In the genomic region with DNA sequence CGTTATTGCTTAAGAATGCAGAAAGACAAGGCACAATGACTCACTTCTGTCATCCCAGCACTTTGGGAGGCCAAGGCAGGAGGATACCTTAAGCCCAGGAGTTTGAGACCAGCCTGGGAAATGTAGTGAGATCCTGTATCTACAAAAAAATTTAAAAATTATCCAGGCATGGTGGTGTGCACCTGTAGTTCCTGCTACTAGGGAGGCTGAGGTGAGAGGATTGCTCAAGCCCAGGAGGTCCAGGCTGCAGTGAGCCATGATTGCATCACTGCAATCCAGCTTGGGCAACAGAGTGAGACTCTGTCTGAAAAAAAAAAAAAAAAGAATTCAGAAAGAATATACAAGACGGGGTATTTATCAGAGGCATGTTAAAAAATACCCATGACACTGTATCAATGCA, we compare ENCODE assay signal across 17 cellular contexts.
A peak's percentile ranks its signal among the peaks of the same experiment; 100 is the strongest.
DNase-seq lines count a peak whose midpoint lies in the region; ATAC-seq, FAIRE-seq and TF ChIP-seq lines count a peak whose summit lies in the region.
"Had no signal": no experiment of that assay in that cellular context is flagged by ENCODE, and none has a peak within 500 bp of the region (broad histone marks: within the 10 kb centered on the region; RNA-seq: fewer than 3 reads in every experiment).

No MANE protein-coding gene starts in this region.

- H3K9me3 ChIP-seq in HepG2 (ENCODE audit: low read length) (peaks cover 6% of the 10 kb centered on the region; the same call in 1 of the 2 replicates), right lobe of liver (no peaks in the 10 kb centered on the region), trophoblast cell (ENCODE audit: insufficient read depth, low read depth, low read length) (peaks cover 5% of the 10 kb centered on the region)
- H3K9me3 ChIP-seq: HAP-1 had no signal

- H3K4me1 ChIP-seq in HepG2 (ENCODE audit: insufficient read depth, low read length) (no peaks in the 10 kb centered on the region), right lobe of liver (no peaks in the 10 kb centered on the region), trophoblast cell (ENCODE audit: control insufficient read depth in 1 of 2, insufficient read depth in 2 of 2, low read length in 2 of 2) (no peaks in the 10 kb centered on the region)
- H3K4me1 ChIP-seq: HAP-1 had no signal

- H3K27me3 Mint-ChIP-seq in activated naive CD4-positive, alpha-beta T cell treated with anti-CD3 and anti-CD28 coated beads, Interleukin-2, amount 10 ng/mL, durations not matched to agents 7 days and 5 days = no peaks in the 10 kb centered on the region
- H3K27me3 Mint-ChIP-seq: CD4-positive, alpha-beta memory T cell had no signal

- H3K27me3 ChIP-seq in HepG2 (ENCODE audit: control insufficient read depth in 1 of 2, insufficient read depth in 2 of 2, low read length in 2 of 2) (no peaks in the 10 kb centered on the region), right lobe of liver (no peaks in the 10 kb centered on the region), trophoblast cell (ENCODE audit: insufficient read depth, low read length) (no peaks in the 10 kb centered on the region)

- TF ChIP-seq EP300 in HepG2 (IDR thresholded peaks at IDR 0.05; ENCODE audit: low read depth in 2 of 2, low read length in 2 of 2) (no peak), HepG2 (CRISPR knock-in tag; IDR thresholded peaks at IDR 0.05; ENCODE audit: borderline replicate concordance) (no peak)

- no peak for ATAC-seq in HepG2
- no peak for ATAC-seq in right lobe of liver
- no peak for ATAC-seq in HG03175 (IDR thresholded peaks at IDR 0.05; ENCODE audit: unreplicated experiment)

- H4K12ac ChIP-seq in trophoblast cell (ENCODE audit: low read depth, low read length) = no peak overlapping the region

- no peaks in the 10 kb centered on the region for H3K4me1 Mint-ChIP-seq in activated naive CD4-positive, alpha-beta T cell treated with anti-CD3 and anti-CD28 coated beads, Interleukin-2, amount 10 ng/mL, durations not matched to agents 7 days and 5 days
- H3K4me1 Mint-ChIP-seq: CD4-positive, alpha-beta memory T cell had no signal

- H3K4me3 ChIP-seq in HepG2 (replicated peaks in 1 of 3; ENCODE audit: insufficient read depth in 1 of 3, low read depth in 2 of 3, low read length in 3 of 3) (no peak overlapping the region), right lobe of liver (no peak overlapping the region), trophoblast cell (ENCODE audit: low read depth, low read length) (no peak overlapping the region)
- H3K4me3 ChIP-seq: HAP-1 had no signal

- CTCF ChIA-PET in HepG2 (lab: Yijun Ruan, JAX; ENCODE audit: low intra/inter-chr PET ratio, low total read pairs) = no interaction called here
- CTCF ChIA-PET in activated naive CD4-positive, alpha-beta T cell treated with anti-CD3 and anti-CD28 coated beads, Interleukin-2, amount 10 ng/mL, durations not matched to agents 7 days and 5 days (lab: Charles Lee) = no interaction called here

- H3K79me2 ChIP-seq in HepG2 (ENCODE audit: insufficient read depth, low read length) (no peaks in the 10 kb centered on the region), trophoblast cell (ENCODE audit: control insufficient read depth, insufficient read depth, low read length, poor library complexity) (no peaks in the 10 kb centered on the region)

- H3K9ac ChIP-seq in HepG2 (ENCODE audit: insufficient read depth, low read depth, low read length) = no peak overlapping the region
- no peak overlapping the region for H3K9ac ChIP-seq in trophoblast cell (ENCODE audit: low read length)

- no peak overlapping the region for H3K4ac ChIP-seq in trophoblast cell (ENCODE audit: low read depth, low read length)

- intact Hi-C loops in HepG2 (cut with micrococcal nuclease; ENCODE audit: unreplicated experiment) = no loop called here
- intact Hi-C loops in right lobe of liver (cut with DNase I) = no loop called here

- H2BK12ac ChIP-seq in trophoblast cell (ENCODE audit: low read length) = no peak overlapping the region

- H3K14ac ChIP-seq in trophoblast cell (ENCODE audit: low read length) = no peak overlapping the region

- TF ChIP-seq CTCF in HepG2 (CRISPR knock-in tag; IDR thresholded peaks at IDR 0.05) (no peak), right lobe of liver (IDR thresholded peaks at IDR 0.05) (no peak)

- WGBS in HepG2 (ENCODE audit: low lambda C conversion rate) = 53% methylated on average over 2 of the region's 2 CpGs
- WGBS in right lobe of liver (ENCODE audit: insufficient coverage, low coverage, low lambda C conversion rate, missing lambda C conversion rate) = 52% methylated on average over 2 of the region's 2 CpGs
- no CpG with 5 or more reads among the region's 2 CpGs for WGBS in trophoblast cell (ENCODE audit: extremely low coverage, insufficient coverage, insufficient read length)

- no peak overlapping the region for H3K18ac ChIP-seq in trophoblast cell (ENCODE audit: low read length)

- H3K79me1 ChIP-seq in trophoblast cell (ENCODE audit: low read length) = peaks cover 2% of the 10 kb centered on the region

- no peak overlapping the region for H3K4me3 Mint-ChIP-seq in activated naive CD4-positive, alpha-beta T cell treated with anti-CD3 and anti-CD28 coated beads, Interleukin-2, amount 10 ng/mL, durations not matched to agents 7 days and 5 days
- H3K4me3 Mint-ChIP-seq: CD4-positive, alpha-beta memory T cell; HFFc6 had no signal

- no peak overlapping the region for H4K8ac ChIP-seq in trophoblast cell (ENCODE audit: low read depth, low read length)

- H3K4me2 ChIP-seq in HepG2 (ENCODE audit: low read depth, low read length) (no peak overlapping the region), trophoblast cell (ENCODE audit: low read length) (no peak overlapping the region)

- H3K27ac Mint-ChIP-seq in activated naive CD4-positive, alpha-beta T cell treated with anti-CD3 and anti-CD28 coated beads, Interleukin-2, amount 10 ng/mL, durations not matched to agents 7 days and 5 days = no peak overlapping the region
- H3K27ac Mint-ChIP-seq: CD4-positive, alpha-beta memory T cell; HFFc6 had no signal

- TF ChIP-seq POLR2A in HepG2 (IDR thresholded peaks at IDR 0.05; ENCODE audit: insufficient read depth in 1 of 2, low read depth in 2 of 2, low read length in 2 of 2) (no peak), right lobe of liver (IDR thresholded peaks at IDR 0.05) (no peak)

- no peak for FAIRE-seq in HepG2 (lab: Jason Lieb, UNC)
- FAIRE-seq: G401.6, GM12892, H54 had no signal

- H2BK5ac ChIP-seq in trophoblast cell (ENCODE audit: low read depth, low read length, poor library complexity) = no peak overlapping the region

- no peak overlapping the region for H3K23ac ChIP-seq in trophoblast cell (ENCODE audit: low read length)

- no peak overlapping the region for H2AK5ac ChIP-seq in trophoblast cell (ENCODE audit: low read length)

- H2AFZ ChIP-seq in HepG2 (ENCODE audit: low read length) = no peak overlapping the region
- no peak overlapping the region for H2AFZ ChIP-seq in trophoblast cell (ENCODE audit: insufficient read depth, low read length, poor library complexity)

- H3K27ac ChIP-seq in HepG2 (ENCODE audit: extremely low read length, insufficient read depth, low read length) = no peak overlapping the region
- no peak overlapping the region for H3K27ac ChIP-seq in right lobe of liver
- no peak overlapping the region for H3K27ac ChIP-seq in trophoblast cell (ENCODE audit: low read depth, low read length)

- in situ Hi-C loops in HepG2 (cut with HindIII; ENCODE audit: extremely low pct_ligation_motif_present, low pct_unique_long_range_greater_than_20kb) = no loop called here

- H2BK120ac ChIP-seq in trophoblast cell (ENCODE audit: insufficient read depth, low read length, poor library complexity) = no peak overlapping the region

- H4K20me1 ChIP-seq in HepG2 (ENCODE audit: insufficient read depth, low read length) = no peaks in the 10 kb centered on the region

- H4K91ac ChIP-seq in trophoblast cell (ENCODE audit: low read depth, low read length) = no peak overlapping the region

- H3K9me3 Mint-ChIP-seq in activated naive CD4-positive, alpha-beta T cell treated with anti-CD3 and anti-CD28 coated beads, Interleukin-2, amount 10 ng/mL, durations not matched to agents 7 days and 5 days = no peaks in the 10 kb centered on the region

- BruUV-seq in HepG2 (replicated peaks; lab: Mats Ljungman, UMichigan) = no TSS peak

- H3K36me3 Mint-ChIP-seq in activated naive CD4-positive, alpha-beta T cell treated with anti-CD3 and anti-CD28 coated beads, Interleukin-2, amount 10 ng/mL, durations not matched to agents 7 days and 5 days = no peaks in the 10 kb centered on the region
- H3K36me3 Mint-ChIP-seq: CD4-positive, alpha-beta memory T cell had no signal

- no peak for TF ChIP-seq RAD21 in HepG2 (CRISPR knock-in tag; IDR thresholded peaks at IDR 0.05)

- H3K36me3 ChIP-seq in HepG2 (replicated peaks in 1 of 2; ENCODE audit: control insufficient read depth in 1 of 2, insufficient read depth in 2 of 2, low read length in 2 of 2) (no peaks in the 10 kb centered on the region), right lobe of liver (no peaks in the 10 kb centered on the region), trophoblast cell (ENCODE audit: control insufficient read depth in 1 of 2, insufficient read depth in 2 of 2, low read length in 2 of 2) (no peaks in the 10 kb centered on the region)
- H3K36me3 ChIP-seq: HAP-1 had no signal

- no peak for DNase-seq in HepG2 (ENCODE audit: low spot score)
- DNase-seq in right lobe of liver = no peak
- peak; percentile 14 for DNase-seq in amniotic epithelial cell (ENCODE audit: low read depth)
- peak; percentile 86 to 93 for DNase-seq in trophoblast cell
- no peak for DNase-seq in activated naive CD4-positive, alpha-beta T cell treated with anti-CD3 and anti-CD28 coated beads, Interleukin-2, amount 10 ng/mL, durations not matched to agents 7 days and 5 days
- DNase-seq: C1 segment of cervical spinal cord; CD4-positive, alpha-beta memory T cell; COR-L47; DMS153; DND-41; GOT3; HFFc6 had no signal

- POLR2A ChIA-PET in HepG2 (lab: Yijun Ruan, JAX) = no interaction called here

TF ChIP-seq in HepG2, 621 proteins besides CTCF, POLR2A, EP300 and RAD21:
- peak; percentile 44; the same call in 1 of the 2 replicates for TF ChIP-seq CEBPG (CRISPR knock-in tag; IDR thresholded peaks at IDR 0.05)
- no peak for TF ChIP-seq KMT2A (CRISPR knock-in tag; IDR thresholded peaks at IDR 0.05)
- no peak for TF ChIP-seq HOXD1 (CRISPR knock-in tag; IDR thresholded peaks at IDR 0.05)
- TF ChIP-seq CEBPB (IDR thresholded peaks at IDR 0.05; ENCODE audit: borderline replicate concordance, low read depth, low read length) = peak; percentile 80
- peak; percentile 85 for TF ChIP-seq ZNF460 (CRISPR knock-in tag; IDR thresholded peaks at IDR 0.05; ENCODE audit: borderline replicate concordance)
- TF ChIP-seq RCOR2 (CRISPR knock-in tag; IDR thresholded peaks at IDR 0.05) = no peak

Comparison
In these comparisons a context has a peak if more than half of its experiments do, and no peak if none do; other contexts are left out.
1. DNase-seq: peak in amniotic epithelial cell (single experiment) and trophoblast cell (2 of 2); none in HepG2 (single experiment), right lobe of liver (0 of 3) and activated naive CD4-positive, alpha-beta T cell treated with anti-CD3 and anti-CD28 coated beads, Interleukin-2, amount 10 ng/mL, durations not matched to agents 7 days and 5 days (single experiment).